In the genomic region with DNA sequence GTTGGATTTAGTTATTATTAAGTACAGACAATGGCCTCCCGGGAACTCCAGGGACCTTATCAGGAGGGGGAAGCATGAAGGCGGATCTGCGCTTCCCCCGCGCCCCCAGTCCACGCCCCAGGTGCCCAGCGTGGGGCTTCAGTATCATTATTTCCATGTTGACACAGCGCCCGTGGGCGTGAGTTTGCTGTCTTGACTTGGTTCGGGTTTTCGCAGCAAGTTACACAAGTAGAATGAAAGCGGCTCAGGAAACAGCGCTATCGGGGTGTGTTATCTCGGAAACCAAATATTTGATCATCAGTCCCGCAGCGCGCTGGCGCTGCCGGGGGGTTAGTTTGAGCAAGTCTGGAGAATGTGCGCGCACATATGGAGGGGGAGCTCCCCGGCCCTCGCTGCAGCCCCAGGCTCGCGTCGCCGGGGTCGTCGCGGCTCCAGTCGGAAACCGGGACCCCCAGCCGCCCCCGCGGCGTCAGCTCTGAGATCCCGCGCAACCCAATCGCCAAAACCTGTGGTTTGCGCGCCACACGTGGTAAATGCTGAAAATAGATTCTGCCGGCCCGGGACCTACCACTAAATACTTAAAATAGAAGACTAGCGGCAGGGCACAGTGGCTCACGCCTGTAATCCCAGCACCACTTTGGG, we compare ENCODE assay signal across 1 cellular context.
A peak's percentile ranks its signal among the peaks of the same experiment; 100 is the strongest.
TF ChIP-seq lines count a peak whose summit lies in the region.

No MANE protein-coding gene starts in this region.

TF ChIP-seq in HepG2, 621 proteins besides CTCF, POLR2A, EP300 and RAD21 (continued from another document and continues in another):
- TF ChIP-seq, protein P1, sequence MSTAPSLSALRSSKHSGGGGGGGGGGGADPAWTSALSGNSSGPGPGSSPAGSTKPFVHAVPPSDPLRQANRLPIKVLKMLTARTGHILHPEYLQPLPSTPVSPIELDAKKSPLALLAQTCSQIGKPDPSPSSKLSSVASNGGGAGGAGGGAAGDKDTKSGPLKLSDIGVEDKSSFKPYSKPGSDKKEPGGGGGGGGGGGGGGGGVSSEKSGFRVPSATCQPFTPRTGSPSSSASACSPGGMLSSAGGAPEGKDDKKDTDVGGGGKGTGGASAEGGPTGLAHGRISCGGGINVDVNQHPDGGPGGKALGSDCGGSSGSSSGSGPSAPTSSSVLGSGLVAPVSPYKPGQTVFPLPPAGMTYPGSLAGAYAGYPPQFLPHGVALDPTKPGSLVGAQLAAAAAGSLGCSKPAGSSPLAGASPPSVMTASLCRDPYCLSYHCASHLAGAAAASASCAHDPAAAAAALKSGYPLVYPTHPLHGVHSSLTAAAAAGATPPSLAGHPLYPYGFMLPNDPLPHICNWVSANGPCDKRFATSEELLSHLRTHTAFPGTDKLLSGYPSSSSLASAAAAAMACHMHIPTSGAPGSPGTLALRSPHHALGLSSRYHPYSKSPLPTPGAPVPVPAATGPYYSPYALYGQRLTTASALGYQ (CRISPR knock-in tag; IDR thresholded peaks at IDR 0.05) = peak; percentile 92
- TF ChIP-seq, protein P2, sequence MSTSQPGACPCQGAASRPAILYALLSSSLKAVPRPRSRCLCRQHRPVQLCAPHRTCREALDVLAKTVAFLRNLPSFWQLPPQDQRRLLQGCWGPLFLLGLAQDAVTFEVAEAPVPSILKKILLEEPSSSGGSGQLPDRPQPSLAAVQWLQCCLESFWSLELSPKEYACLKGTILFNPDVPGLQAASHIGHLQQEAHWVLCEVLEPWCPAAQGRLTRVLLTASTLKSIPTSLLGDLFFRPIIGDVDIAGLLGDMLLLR (CRISPR knock-in tag; IDR thresholded peaks at IDR 0.05) = peak; percentile 37; the same call in 1 of the 2 replicates
- TF ChIP-seq ZNF550 (CRISPR knock-in tag; IDR thresholded peaks at IDR 0.05; ENCODE audit: borderline replicate concordance) (0 out of 2 replicates have a peak, but pooled peaks have one; percentile 43), XRCC5 (optimal IDR thresholded peaks at IDR 0.05; ENCODE audit: low read length) (peak; percentile 36), NFATC3 (CRISPR knock-in tag; IDR thresholded peaks at IDR 0.05) (0 out of 2 replicates have a peak, but pooled peaks have one; percentile 44), CBX5 (CRISPR knock-in tag; IDR thresholded peaks at IDR 0.05; ENCODE audit: borderline replicate concordance) (peak; percentile 55; the same call in 1 of the 2 replicates), HDAC1 (CRISPR knock-in tag; IDR thresholded peaks at IDR 0.05) (peak; percentile 55), HOXA3 (CRISPR knock-in tag; IDR thresholded peaks at IDR 0.05) (peak; percentile 36; the same call in 1 of the 2 replicates), PHF21A (CRISPR knock-in tag; IDR thresholded peaks at IDR 0.05) (peak; percentile 67), ZNF7 (CRISPR knock-in tag; IDR thresholded peaks at IDR 0.05) (peak; percentile 70; the same call in 1 of the 2 replicates), KDM2A (CRISPR knock-in tag; IDR thresholded peaks at IDR 0.05; ENCODE audit: borderline replicate concordance, low read depth) (peak; percentile 69), RBM39 (IDR thresholded peaks at IDR 0.05; ENCODE audit: low read depth, low read length, poor library complexity, severe bottlenecking) (peak; percentile 45), ZNF234 (CRISPR knock-in tag; conservative IDR thresholded peaks at IDR 0.05) (no peak), ZNF879 (CRISPR knock-in tag; IDR thresholded peaks at IDR 0.05) (no peak), ERF (CRISPR knock-in tag; IDR thresholded peaks at IDR 0.05) (peak; percentile 45; the same call in 1 of the 2 replicates), ZFP90 (CRISPR knock-in tag; IDR thresholded peaks at IDR 0.05; ENCODE audit: borderline replicate concordance) (0 out of 2 replicates have a peak, but pooled peaks have one; percentile 35), POGZ (CRISPR knock-in tag; IDR thresholded peaks at IDR 0.05) (no peak), ZNF350 (CRISPR knock-in tag; IDR thresholded peaks at IDR 0.05; ENCODE audit: borderline replicate concordance, low read depth) (peak; percentile 30; the same call in 1 of the 2 replicates), SALL1 (CRISPR knock-in tag; IDR thresholded peaks at IDR 0.05) (peak; percentile 62; the same call in 1 of the 2 replicates), FOXA1 (IDR thresholded peaks at IDR 0.05) (no peak), FOXA1 (CRISPR knock-in tag; IDR thresholded peaks at IDR 0.05) (peak; percentile 93), BCL6 (CRISPR knock-in tag; IDR thresholded peaks at IDR 0.05) (peak; percentile 99)
- TF ChIP-seq, protein P3, sequence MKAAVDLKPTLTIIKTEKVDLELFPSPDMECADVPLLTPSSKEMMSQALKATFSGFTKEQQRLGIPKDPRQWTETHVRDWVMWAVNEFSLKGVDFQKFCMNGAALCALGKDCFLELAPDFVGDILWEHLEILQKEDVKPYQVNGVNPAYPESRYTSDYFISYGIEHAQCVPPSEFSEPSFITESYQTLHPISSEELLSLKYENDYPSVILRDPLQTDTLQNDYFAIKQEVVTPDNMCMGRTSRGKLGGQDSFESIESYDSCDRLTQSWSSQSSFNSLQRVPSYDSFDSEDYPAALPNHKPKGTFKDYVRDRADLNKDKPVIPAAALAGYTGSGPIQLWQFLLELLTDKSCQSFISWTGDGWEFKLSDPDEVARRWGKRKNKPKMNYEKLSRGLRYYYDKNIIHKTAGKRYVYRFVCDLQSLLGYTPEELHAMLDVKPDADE (CRISPR knock-in tag; IDR thresholded peaks at IDR 0.05) = no peak
- TF ChIP-seq, protein P4, sequence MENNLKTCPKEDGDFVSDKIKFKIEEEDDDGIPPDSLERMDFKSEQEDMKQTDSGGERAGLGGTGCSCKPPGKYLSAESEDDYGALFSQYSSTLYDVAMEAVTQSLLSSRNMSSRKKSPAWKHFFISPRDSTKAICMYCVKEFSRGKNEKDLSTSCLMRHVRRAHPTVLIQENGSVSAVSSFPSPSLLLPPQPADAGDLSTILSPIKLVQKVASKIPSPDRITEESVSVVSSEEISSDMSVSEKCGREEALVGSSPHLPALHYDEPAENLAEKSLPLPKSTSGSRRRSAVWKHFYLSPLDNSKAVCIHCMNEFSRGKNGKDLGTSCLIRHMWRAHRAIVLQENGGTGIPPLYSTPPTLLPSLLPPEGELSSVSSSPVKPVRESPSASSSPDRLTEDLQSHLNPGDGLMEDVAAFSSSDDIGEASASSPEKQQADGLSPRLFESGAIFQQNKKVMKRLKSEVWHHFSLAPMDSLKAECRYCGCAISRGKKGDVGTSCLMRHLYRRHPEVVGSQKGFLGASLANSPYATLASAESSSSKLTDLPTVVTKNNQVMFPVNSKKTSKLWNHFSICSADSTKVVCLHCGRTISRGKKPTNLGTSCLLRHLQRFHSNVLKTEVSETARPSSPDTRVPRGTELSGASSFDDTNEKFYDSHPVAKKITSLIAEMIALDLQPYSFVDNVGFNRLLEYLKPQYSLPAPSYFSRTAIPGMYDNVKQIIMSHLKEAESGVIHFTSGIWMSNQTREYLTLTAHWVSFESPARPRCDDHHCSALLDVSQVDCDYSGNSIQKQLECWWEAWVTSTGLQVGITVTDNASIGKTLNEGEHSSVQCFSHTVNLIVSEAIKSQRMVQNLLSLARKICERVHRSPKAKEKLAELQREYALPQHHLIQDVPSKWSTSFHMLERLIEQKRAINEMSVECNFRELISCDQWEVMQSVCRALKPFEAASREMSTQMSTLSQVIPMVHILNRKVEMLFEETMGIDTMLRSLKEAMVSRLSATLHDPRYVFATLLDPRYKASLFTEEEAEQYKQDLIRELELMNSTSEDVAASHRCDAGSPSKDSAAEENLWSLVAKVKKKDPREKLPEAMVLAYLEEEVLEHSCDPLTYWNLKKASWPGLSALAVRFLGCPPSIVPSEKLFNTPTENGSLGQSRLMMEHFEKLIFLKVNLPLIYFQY (CRISPR knock-in tag; IDR thresholded peaks at IDR 0.05; ENCODE audit: borderline replicate concordance) = peak; percentile 51; the same call in 1 of the 2 replicates
- TF ChIP-seq, protein P5, sequence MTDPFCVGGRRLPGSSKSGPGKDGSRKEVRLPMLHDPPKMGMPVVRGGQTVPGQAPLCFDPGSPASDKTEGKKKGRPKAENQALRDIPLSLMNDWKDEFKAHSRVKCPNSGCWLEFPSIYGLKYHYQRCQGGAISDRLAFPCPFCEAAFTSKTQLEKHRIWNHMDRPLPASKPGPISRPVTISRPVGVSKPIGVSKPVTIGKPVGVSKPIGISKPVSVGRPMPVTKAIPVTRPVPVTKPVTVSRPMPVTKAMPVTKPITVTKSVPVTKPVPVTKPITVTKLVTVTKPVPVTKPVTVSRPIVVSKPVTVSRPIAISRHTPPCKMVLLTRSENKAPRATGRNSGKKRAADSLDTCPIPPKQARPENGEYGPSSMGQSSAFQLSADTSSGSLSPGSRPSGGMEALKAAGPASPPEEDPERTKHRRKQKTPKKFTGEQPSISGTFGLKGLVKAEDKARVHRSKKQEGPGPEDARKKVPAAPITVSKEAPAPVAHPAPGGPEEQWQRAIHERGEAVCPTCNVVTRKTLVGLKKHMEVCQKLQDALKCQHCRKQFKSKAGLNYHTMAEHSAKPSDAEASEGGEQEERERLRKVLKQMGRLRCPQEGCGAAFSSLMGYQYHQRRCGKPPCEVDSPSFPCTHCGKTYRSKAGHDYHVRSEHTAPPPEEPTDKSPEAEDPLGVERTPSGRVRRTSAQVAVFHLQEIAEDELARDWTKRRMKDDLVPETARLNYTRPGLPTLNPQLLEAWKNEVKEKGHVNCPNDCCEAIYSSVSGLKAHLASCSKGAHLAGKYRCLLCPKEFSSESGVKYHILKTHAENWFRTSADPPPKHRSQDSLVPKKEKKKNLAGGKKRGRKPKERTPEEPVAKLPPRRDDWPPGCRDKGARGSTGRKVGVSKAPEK (CRISPR knock-in tag; IDR thresholded peaks at IDR 0.05; ENCODE audit: borderline replicate concordance) = 0 out of 2 replicates have a peak, but pooled peaks have one; percentile 65
- TF ChIP-seq, protein P6, sequence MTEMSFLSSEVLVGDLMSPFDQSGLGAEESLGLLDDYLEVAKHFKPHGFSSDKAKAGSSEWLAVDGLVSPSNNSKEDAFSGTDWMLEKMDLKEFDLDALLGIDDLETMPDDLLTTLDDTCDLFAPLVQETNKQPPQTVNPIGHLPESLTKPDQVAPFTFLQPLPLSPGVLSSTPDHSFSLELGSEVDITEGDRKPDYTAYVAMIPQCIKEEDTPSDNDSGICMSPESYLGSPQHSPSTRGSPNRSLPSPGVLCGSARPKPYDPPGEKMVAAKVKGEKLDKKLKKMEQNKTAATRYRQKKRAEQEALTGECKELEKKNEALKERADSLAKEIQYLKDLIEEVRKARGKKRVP (CRISPR knock-in tag; IDR thresholded peaks at IDR 0.05) = peak in 1 of 2 experiments; percentile 47; a peak in 1 of 4 replicates
- TF ChIP-seq, protein P7, sequence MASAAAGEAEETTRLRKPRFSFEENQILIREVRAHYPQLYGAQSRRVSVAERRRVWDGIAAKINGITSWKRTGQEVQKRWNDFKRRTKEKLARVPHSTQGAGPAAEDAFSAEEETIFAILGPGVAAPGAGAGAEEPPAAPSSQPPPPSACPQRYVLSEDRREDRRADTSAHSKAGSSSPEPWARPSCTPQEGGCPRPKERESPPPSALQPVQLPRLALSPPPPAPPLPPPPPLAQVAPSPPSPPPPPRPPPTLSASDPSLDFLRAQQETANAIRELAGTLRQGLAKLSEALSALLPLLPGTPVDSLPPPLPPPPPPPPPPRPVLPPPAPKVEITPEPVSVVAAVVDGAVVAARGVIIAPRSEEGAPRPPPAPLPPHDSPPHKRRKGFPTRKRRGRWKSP (CRISPR knock-in tag; IDR thresholded peaks at IDR 0.05) = peak; percentile 100
- TF ChIP-seq, protein P8, sequence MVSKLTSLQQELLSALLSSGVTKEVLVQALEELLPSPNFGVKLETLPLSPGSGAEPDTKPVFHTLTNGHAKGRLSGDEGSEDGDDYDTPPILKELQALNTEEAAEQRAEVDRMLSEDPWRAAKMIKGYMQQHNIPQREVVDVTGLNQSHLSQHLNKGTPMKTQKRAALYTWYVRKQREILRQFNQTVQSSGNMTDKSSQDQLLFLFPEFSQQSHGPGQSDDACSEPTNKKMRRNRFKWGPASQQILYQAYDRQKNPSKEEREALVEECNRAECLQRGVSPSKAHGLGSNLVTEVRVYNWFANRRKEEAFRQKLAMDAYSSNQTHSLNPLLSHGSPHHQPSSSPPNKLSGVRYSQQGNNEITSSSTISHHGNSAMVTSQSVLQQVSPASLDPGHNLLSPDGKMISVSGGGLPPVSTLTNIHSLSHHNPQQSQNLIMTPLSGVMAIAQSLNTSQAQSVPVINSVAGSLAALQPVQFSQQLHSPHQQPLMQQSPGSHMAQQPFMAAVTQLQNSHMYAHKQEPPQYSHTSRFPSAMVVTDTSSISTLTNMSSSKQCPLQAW (CRISPR knock-in tag; IDR thresholded peaks at IDR 0.05) = 0 out of 2 replicates have a peak, but pooled peaks have one; percentile 38
- TF ChIP-seq, protein P9, sequence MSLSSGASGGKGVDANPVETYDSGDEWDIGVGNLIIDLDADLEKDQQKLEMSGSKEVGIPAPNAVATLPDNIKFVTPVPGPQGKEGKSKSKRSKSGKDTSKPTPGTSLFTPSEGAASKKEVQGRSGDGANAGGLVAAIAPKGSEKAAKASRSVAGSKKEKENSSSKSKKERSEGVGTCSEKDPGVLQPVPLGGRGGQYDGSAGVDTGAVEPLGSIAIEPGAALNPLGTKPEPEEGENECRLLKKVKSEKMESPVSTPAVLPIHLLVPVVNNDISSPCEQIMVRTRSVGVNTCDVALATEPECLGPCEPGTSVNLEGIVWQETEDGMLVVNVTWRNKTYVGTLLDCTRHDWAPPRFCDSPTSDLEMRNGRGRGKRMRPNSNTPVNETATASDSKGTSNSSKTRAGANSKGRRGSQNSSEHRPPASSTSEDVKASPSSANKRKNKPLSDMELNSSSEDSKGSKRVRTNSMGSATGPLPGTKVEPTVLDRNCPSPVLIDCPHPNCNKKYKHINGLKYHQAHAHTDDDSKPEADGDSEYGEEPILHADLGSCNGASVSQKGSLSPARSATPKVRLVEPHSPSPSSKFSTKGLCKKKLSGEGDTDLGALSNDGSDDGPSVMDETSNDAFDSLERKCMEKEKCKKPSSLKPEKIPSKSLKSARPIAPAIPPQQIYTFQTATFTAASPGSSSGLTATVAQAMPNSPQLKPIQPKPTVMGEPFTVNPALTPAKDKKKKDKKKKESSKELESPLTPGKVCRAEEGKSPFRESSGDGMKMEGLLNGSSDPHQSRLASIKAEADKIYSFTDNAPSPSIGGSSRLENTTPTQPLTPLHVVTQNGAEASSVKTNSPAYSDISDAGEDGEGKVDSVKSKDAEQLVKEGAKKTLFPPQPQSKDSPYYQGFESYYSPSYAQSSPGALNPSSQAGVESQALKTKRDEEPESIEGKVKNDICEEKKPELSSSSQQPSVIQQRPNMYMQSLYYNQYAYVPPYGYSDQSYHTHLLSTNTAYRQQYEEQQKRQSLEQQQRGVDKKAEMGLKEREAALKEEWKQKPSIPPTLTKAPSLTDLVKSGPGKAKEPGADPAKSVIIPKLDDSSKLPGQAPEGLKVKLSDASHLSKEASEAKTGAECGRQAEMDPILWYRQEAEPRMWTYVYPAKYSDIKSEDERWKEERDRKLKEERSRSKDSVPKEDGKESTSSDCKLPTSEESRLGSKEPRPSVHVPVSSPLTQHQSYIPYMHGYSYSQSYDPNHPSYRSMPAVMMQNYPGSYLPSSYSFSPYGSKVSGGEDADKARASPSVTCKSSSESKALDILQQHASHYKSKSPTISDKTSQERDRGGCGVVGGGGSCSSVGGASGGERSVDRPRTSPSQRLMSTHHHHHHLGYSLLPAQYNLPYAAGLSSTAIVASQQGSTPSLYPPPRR (CRISPR knock-in tag; IDR thresholded peaks at IDR 0.05; ENCODE audit: borderline replicate concordance) = peak; percentile 93
